9 cellular contexts compared by ENCODE assay signal in the genomic region with DNA sequence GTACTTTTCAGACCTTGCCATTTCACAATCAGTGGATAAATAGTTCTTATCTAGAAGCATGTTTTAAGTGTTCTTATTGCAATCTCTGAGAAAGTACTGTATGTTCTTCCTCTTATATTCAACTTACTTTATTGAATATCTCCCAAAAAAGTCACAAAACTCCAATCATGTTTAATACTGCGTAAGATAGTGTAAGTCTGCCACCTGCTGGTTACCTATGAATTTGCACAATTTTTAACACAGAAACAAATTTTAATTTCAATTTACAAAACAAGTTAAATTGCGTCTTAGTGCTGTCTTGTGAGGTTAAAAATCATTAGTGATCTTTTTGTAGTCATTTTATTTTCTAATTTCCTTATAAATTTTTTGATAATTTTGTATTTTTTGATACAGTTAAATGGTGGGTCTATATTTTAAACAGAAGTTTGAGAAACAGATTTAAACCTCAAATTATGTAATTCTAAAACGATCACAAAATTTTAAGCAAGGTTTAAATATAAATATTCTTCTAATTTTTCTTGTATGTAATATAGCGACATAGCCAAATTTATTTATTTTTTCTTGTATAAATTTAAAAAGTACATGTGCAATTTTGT.
DNase-seq lines count a peak whose midpoint lies in the region; ATAC-seq and TF ChIP-seq lines count a peak whose summit lies in the region.
"Had no signal": no experiment of that assay in that cellular context is flagged by ENCODE, and none has a peak within 500 bp of the region (broad histone marks: within the 10 kb centered on the region; RNA-seq: fewer than 3 reads in every experiment).

No MANE protein-coding gene starts in this region.

- H3K36me3 ChIP-seq in DND-41 (ENCODE audit: insufficient read depth, low read length): peaks cover 3% of the 10 kb centered on the region; the same call in 1 of the 2 replicates
- H3K36me3 ChIP-seq in left lung: no peaks in the 10 kb centered on the region

- no peaks in the 10 kb centered on the region for H3K79me2 ChIP-seq in DND-41 (ENCODE audit: insufficient read depth, low read length)

- H3K4me1 ChIP-seq in DND-41 (ENCODE audit: insufficient read depth, low read length): no peaks in the 10 kb centered on the region
- H3K4me1 ChIP-seq in left lung: no peaks in the 10 kb centered on the region

- ATAC-seq in DND-41 (ENCODE audit: insufficient read depth, low read depth) (peak; percentile 55; the same call in 2 of the 3 replicates), left lung (peak; percentile 70), HG03097 (IDR thresholded peaks at IDR 0.05; ENCODE audit: low FRiP score, unreplicated experiment) (no peak)
- ATAC-seq: naive thymus-derived CD8-positive, alpha-beta T cell had no signal

- DNase-seq in DND-41: no peak
- DNase-seq in KG1 (lab: John Stamatoyannopoulos, UW): peak; percentile 0
- peak; percentile 6 for DNase-seq in astrocyte of the cerebellum (ENCODE audit: low read depth)
- DNase-seq in left lung: no peak
- no peak for DNase-seq in activated CD4-positive, CD25-positive, alpha-beta regulatory T cell (lab: John Stamatoyannopoulos, UW)
- no peak for DNase-seq in GM19240 (ENCODE audit: insufficient read length, low spot score)
- no peak for DNase-seq in HPDE6-E6E7 (ENCODE audit: extremely low spot score)

- no peak overlapping the region for H3K4me3 ChIP-seq in DND-41 (ENCODE audit: low read depth in 1 of 2, low read length in 2 of 2)
- no peak overlapping the region for H3K4me3 ChIP-seq in astrocyte of the cerebellum (ENCODE audit: low read depth, low read length)
- H3K4me3 ChIP-seq in left lung: no peak overlapping the region

- H3K4me2 ChIP-seq in DND-41 (ENCODE audit: insufficient read depth, low read length): no peak overlapping the region

- TF ChIP-seq CTCF in DND-41 (IDR thresholded peaks at IDR 0.05; ENCODE audit: borderline replicate concordance, extremely low read depth, low read length, poor library complexity, severe bottlenecking): peak; percentile 84
- peak; percentile 28 for TF ChIP-seq CTCF in astrocyte of the cerebellum (IDR thresholded peaks at IDR 0.05; ENCODE audit: low read depth, low read length, missing control alignments)
- peak; percentile 47 to 57 for TF ChIP-seq CTCF in left lung (IDR thresholded peaks at IDR 0.05)

- H2AFZ ChIP-seq in DND-41 (ENCODE audit: low read depth, low read length): no peak overlapping the region

- intact Hi-C loops in left lung (cut with DNase I): no loop called here

- H3K9me3 ChIP-seq in DND-41 (ENCODE audit: insufficient read depth, low read length, severe bottlenecking): peaks cover 7% of the 10 kb centered on the region
- peaks cover 0 to 2% of the 10 kb centered on the region in 2 donors for H3K9me3 ChIP-seq in left lung

- H3K27me3 ChIP-seq in DND-41 (ENCODE audit: insufficient read depth, low read length, poor library complexity): no peaks in the 10 kb centered on the region
- H3K27me3 ChIP-seq in left lung: no peaks in the 10 kb centered on the region

- in situ Hi-C loops in astrocyte of the cerebellum (cut with HindIII; ENCODE audit: low sequenced_read_pairs): no loop called here

- H3K9ac ChIP-seq in DND-41 (ENCODE audit: low read depth, low read length): no peak overlapping the region

- H3K27ac ChIP-seq in DND-41 (ENCODE audit: low read length) (no peak overlapping the region), left lung (no peak overlapping the region)

- no peaks in the 10 kb centered on the region for H4K20me1 ChIP-seq in DND-41 (ENCODE audit: insufficient read depth, low read length)

Comparison
In these comparisons a context has a peak if more than half of its experiments do, and no peak if none do; other contexts are left out.
1. DNase-seq: peak in KG1 (single experiment) and astrocyte of the cerebellum (single experiment); none in DND-41 (single experiment), left lung (0 of 2), activated CD4-positive, CD25-positive, alpha-beta regulatory T cell (0 of 4), GM19240 (single experiment) and HPDE6-E6E7 (single experiment).
2. CTCF ChIP-seq: peak in every context shown above with its lines; median percentile 84 in DND-41; 52 in left lung; 28 in astrocyte of the cerebellum.